ENCODE assay signal across 1 cellular context in genomic region chr9:108108802-108109448, GRCh38.
A peak's percentile ranks its signal among the peaks of the same experiment; 100 is the strongest.
TF ChIP-seq lines count a peak whose summit lies in the region.

No MANE protein-coding gene starts in this region.

TF ChIP-seq in K562, 482 proteins besides CTCF, POLR2A, EP300 and RAD21 (continued from another document and continues in another):
- TF ChIP-seq RBM25 (IDR thresholded peaks at IDR 0.05; ENCODE audit: low read depth, low read length, severe bottlenecking): peak; percentile 96
- TF ChIP-seq ZNF668 (CRISPR knock-in tag; IDR thresholded peaks at IDR 0.05): no peak
- peak; percentile 67; the same call in 1 of the 2 replicates for TF ChIP-seq NBN (IDR thresholded peaks at IDR 0.05; ENCODE audit: low read depth)
- TF ChIP-seq CLOCK (CRISPR knock-in tag; IDR thresholded peaks at IDR 0.05; ENCODE audit: borderline replicate concordance): no peak
- TF ChIP-seq NKRF (IDR thresholded peaks at IDR 0.05; ENCODE audit: borderline replicate concordance): no peak
- TF ChIP-seq E2F1 (CRISPR knock-in tag; IDR thresholded peaks at IDR 0.05): no peak
- TF ChIP-seq KAT2B (IDR thresholded peaks at IDR 0.05; ENCODE audit: low read depth, low read length): no peak
- peak in 1 of 2 experiments; percentile 34; a peak in 1 of 3 replicates for TF ChIP-seq CBX3 (IDR thresholded peaks at IDR 0.05; ENCODE audit: borderline replicate concordance in 1 of 2, low read length in 2 of 2)
- TF ChIP-seq ARHGAP35 (IDR thresholded peaks at IDR 0.05; ENCODE audit: partially characterized antibody): no peak
- no peak for TF ChIP-seq ZBTB8A (IDR thresholded peaks at IDR 0.05; ENCODE audit: partially characterized antibody)
- no peak for TF ChIP-seq CREB3 (tag; conservative IDR thresholded peaks at IDR 0.05; ENCODE audit: low read depth)
- no peak for TF ChIP-seq SRSF3 (IDR thresholded peaks at IDR 0.05; ENCODE audit: insufficient read depth, low read length)
- no peak for TF ChIP-seq KDM4B (IDR thresholded peaks at IDR 0.05; ENCODE audit: borderline replicate concordance in 2 of 2, low read depth in 1 of 2)
- TF ChIP-seq L3MBTL2 (IDR thresholded peaks at IDR 0.05): no peak
- TF ChIP-seq CEBPG (CRISPR knock-in tag; IDR thresholded peaks at IDR 0.05): no peak
- TF ChIP-seq CEBPG (tag; conservative IDR thresholded peaks at IDR 0.05 in 1 of 2, IDR thresholded peaks at IDR 0.05 in 1 of 2): no peak
- TF ChIP-seq SNIP1 (IDR thresholded peaks at IDR 0.05; ENCODE audit: low read depth): no peak
- peak; percentile 60; the same call in 1 of the 2 replicates for TF ChIP-seq POLR2AphosphoS5 (IDR thresholded peaks at IDR 0.05; ENCODE audit: control insufficient read depth, insufficient read depth, low read depth, low read length)
- peak; percentile 91 for TF ChIP-seq NFE2L1 (tag; IDR thresholded peaks at IDR 0.05; ENCODE audit: borderline replicate concordance, low read depth)
- no peak for TF ChIP-seq SETDB1 (IDR thresholded peaks at IDR 0.05; ENCODE audit: low read length)
- no peak for TF ChIP-seq ZSCAN29 (IDR thresholded peaks at IDR 0.05)
- TF ChIP-seq CSDE1 (IDR thresholded peaks at IDR 0.05): no peak
- no peak for TF ChIP-seq ELK3 (CRISPR knock-in tag; IDR thresholded peaks at IDR 0.05)
- no peak for TF ChIP-seq HNRNPL (IDR thresholded peaks at IDR 0.05; ENCODE audit: low read depth, low read length)
- no peak for TF ChIP-seq LARP7 (IDR thresholded peaks at IDR 0.05)
- TF ChIP-seq MIER1 (IDR thresholded peaks at IDR 0.05; ENCODE audit: low read depth): no peak
- TF ChIP-seq E2F6 (IDR thresholded peaks at IDR 0.05; ENCODE audit: borderline replicate concordance in 1 of 2, extremely low read depth in 1 of 2, insufficient read depth in 1 of 2, insufficient read length in 1 of 2, low read depth in 1 of 2, low read length in 1 of 2, poor library complexity in 1 of 2, severe bottlenecking in 1 of 2): no peak
- no peak for TF ChIP-seq ZNF449 (CRISPR knock-in tag; IDR thresholded peaks at IDR 0.05)
- peak; percentile 91 for TF ChIP-seq KLF16 (IDR thresholded peaks at IDR 0.05)
- TF ChIP-seq HMGXB4 (CRISPR knock-in tag; IDR thresholded peaks at IDR 0.05): no peak
- TF ChIP-seq KDM2B (CRISPR knock-in tag; IDR thresholded peaks at IDR 0.05): no peak
- TF ChIP-seq ZC3H11A (IDR thresholded peaks at IDR 0.05; ENCODE audit: low read depth, low read length): no peak
- no peak for TF ChIP-seq ZZZ3 (IDR thresholded peaks at IDR 0.05)
- TF ChIP-seq E2F5 (CRISPR knock-in tag; IDR thresholded peaks at IDR 0.05): no peak
- TF ChIP-seq NUFIP1 (IDR thresholded peaks at IDR 0.05; ENCODE audit: partially characterized antibody): no peak
- peak; percentile 77 for TF ChIP-seq HES1 (IDR thresholded peaks at IDR 0.05; ENCODE audit: low read depth)
- no peak for TF ChIP-seq RBM17 (IDR thresholded peaks at IDR 0.05; ENCODE audit: borderline replicate concordance, low read depth, low read length)
- TF ChIP-seq MXI1 (IDR thresholded peaks at IDR 0.05; ENCODE audit: low read depth, low read length): no peak
- no peak for TF ChIP-seq XRCC4 (IDR thresholded peaks at IDR 0.05; ENCODE audit: extremely low read depth, insufficient read depth, insufficient read length)
- TF ChIP-seq CCAR2 (IDR thresholded peaks at IDR 0.05; ENCODE audit: low read depth, low read length): no peak
- TF ChIP-seq NFIX (CRISPR knock-in tag; IDR thresholded peaks at IDR 0.05; ENCODE audit: low read depth): no peak
- no peak for TF ChIP-seq PBX2 (CRISPR knock-in tag; IDR thresholded peaks at IDR 0.05; ENCODE audit: low read depth)
- 0 out of 2 replicates have a peak, but pooled peaks have one; percentile 13 for TF ChIP-seq PBX2 (tag; conservative IDR thresholded peaks at IDR 0.05; ENCODE audit: low read depth)
- TF ChIP-seq ESRRA (IDR thresholded peaks at IDR 0.05; ENCODE audit: borderline replicate concordance, low read depth): no peak
- no peak for TF ChIP-seq ZNF184 (CRISPR knock-in tag; IDR thresholded peaks at IDR 0.05)
- TF ChIP-seq NCOA1 (IDR thresholded peaks at IDR 0.05; ENCODE audit: low read depth): peak; percentile 84
- TF ChIP-seq ELF2 (CRISPR knock-in tag; IDR thresholded peaks at IDR 0.05): no peak
- TF ChIP-seq RBM15 (IDR thresholded peaks at IDR 0.05; ENCODE audit: insufficient read depth, low read length): no peak
